ENCODE assay signal across 8 cellular contexts in genomic region chr2:66574701-66575624, GRCh38.
DNase-seq lines count a peak whose midpoint lies in the region; ATAC-seq, FAIRE-seq and TF ChIP-seq lines count a peak whose summit lies in the region.

No MANE protein-coding gene starts in this region.

- peak; percentile 73 for TF ChIP-seq CTCF in D721Med (IDR thresholded peaks at IDR 0.05; ENCODE audit: insufficient read depth, missing control alignments)
- TF ChIP-seq CTCF in RWPE2 (IDR thresholded peaks at IDR 0.05; ENCODE audit: poor library complexity, severe bottlenecking), result peak; percentile 85
- peak; percentile 71 for TF ChIP-seq CTCF in epithelial cell of proximal tubule (conservative IDR thresholded peaks at IDR 0.05; ENCODE audit: low read depth, low read length)
- TF ChIP-seq CTCF in mesothelial cell of epicardium (IDR thresholded peaks at IDR 0.05; ENCODE audit: unreplicated experiment), result no peak
- peak; percentile 16 to 65 (median 46) for TF ChIP-seq CTCF in tibial nerve (IDR thresholded peaks at IDR 0.05)

- H3K27ac ChIP-seq in RWPE2 (ENCODE audit: poor library complexity, severe bottlenecking), result peak overlapping the region; percentile 45
- peak overlapping the region in 3 of 4 donors; percentile 12 to 35 (median 23) for H3K27ac ChIP-seq in tibial nerve

- H3K27me3 ChIP-seq in RWPE2 (ENCODE audit: insufficient read depth, poor library complexity, severe bottlenecking) (peaks cover 5% of the 10 kb centered on the region), tibial nerve (peaks cover 0 to 59% of the 10 kb centered on the region in 2 donors)

- peaks cover 63% of the 10 kb centered on the region for H3K4me1 Mint-ChIP-seq in mesothelial cell of epicardium

- peaks cover 7% of the 10 kb centered on the region for H3K36me3 Mint-ChIP-seq in mesothelial cell of epicardium

- peak overlapping the region; percentile 62 for H3K4me3 ChIP-seq in RWPE2 (ENCODE audit: severe bottlenecking)
- peak overlapping the region; percentile 52 for H3K4me3 ChIP-seq in epithelial cell of proximal tubule (ENCODE audit: low read depth, low read length)
- peak overlapping the region; percentile 33 to 61 (median 52) for H3K4me3 ChIP-seq in tibial nerve

- peak overlapping the region; percentile 99 for H3K27ac Mint-ChIP-seq in mesothelial cell of epicardium

- H3K9me3 ChIP-seq in RWPE2 (ENCODE audit: severe bottlenecking), result no peaks in the 10 kb centered on the region
- no peaks in the 10 kb centered on the region for H3K9me3 ChIP-seq in tibial nerve

- 0 to 1% methylated on average over 35 of the region's 35 CpGs for WGBS in tibial nerve, 2 donors

- TF ChIP-seq EP300 in tibial nerve (IDR thresholded peaks at IDR 0.05), result peak in 1 of 2 donors; percentile 36

- H3K4me1 ChIP-seq in RWPE2 (ENCODE audit: insufficient read depth, poor library complexity, severe bottlenecking) (no peaks in the 10 kb centered on the region), tibial nerve (peaks cover 0 to 44% (median 23%) of the 10 kb centered on the region in 4 donors)

- H3K36me3 ChIP-seq in RWPE2 (ENCODE audit: low read depth) (no peaks in the 10 kb centered on the region; the same call in 1 of the 2 replicates), tibial nerve (peaks cover 0 to 7% (median 0%) of the 10 kb centered on the region in 3 donors)

- no peaks in the 10 kb centered on the region for H3K9me3 Mint-ChIP-seq in mesothelial cell of epicardium

- TF ChIP-seq POLR2A in tibial nerve (IDR thresholded peaks at IDR 0.05), result no peak

- no peak for FAIRE-seq in D721Med (lab: Jason Lieb, UNC)

- H3K4me3 Mint-ChIP-seq in mesothelial cell of epicardium, result peak overlapping the region; percentile 89

- peak; percentile 70 for DNase-seq in D721Med (ENCODE audit: insufficient read length, low spot score)
- DNase-seq in M059J (ENCODE audit: low read depth), result peak; percentile 76
- no peak for DNase-seq in RWPE2 (ENCODE audit: low spot score)
- peak; percentile 37 for DNase-seq in epithelial cell of proximal tubule (ENCODE audit: low read depth)
- peak; percentile 70 to 72 for DNase-seq in mesothelial cell of epicardium (ENCODE audit: low spot score in 2 of 2, unreplicated experiment in 2 of 2)
- peak in 1 of 2 donors; percentile 56 for DNase-seq in tibial nerve (ENCODE audit: low spot score in 2 of 2)

- no peaks in the 10 kb centered on the region for H3K27me3 Mint-ChIP-seq in mesothelial cell of epicardium (ENCODE audit: low read depth)

- peak; percentile 60 for ATAC-seq in RWPE2 (ENCODE audit: low read depth)
- ATAC-seq in HG03108 (IDR thresholded peaks at IDR 0.05; ENCODE audit: unreplicated experiment), result no peak
- no peak for ATAC-seq in HG03521 (IDR thresholded peaks at IDR 0.05; ENCODE audit: unreplicated experiment)
